ENCODE assay signal across 27 cellular contexts in the genomic region with DNA sequence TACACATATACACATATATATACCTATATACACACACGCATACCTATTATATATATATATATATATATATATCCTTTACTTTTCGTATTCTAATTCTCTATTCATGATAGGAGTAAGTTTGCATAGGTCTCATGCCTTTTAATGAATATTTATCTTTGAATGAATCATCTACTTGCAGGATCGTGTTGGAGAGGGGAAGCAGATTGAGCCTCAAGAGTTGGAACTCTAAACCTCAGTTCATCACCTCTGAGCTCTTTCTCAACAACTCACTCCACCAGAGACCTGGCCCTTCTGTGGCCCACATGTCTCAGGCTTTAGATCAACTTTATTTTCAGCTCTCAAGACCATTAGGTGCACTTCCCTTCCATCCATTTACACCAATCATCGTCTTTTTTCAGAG.
"Had no signal": no experiment of that assay in that cellular context is flagged by ENCODE, and none has a peak within 500 bp of the region (broad histone marks: within the 10 kb centered on the region; RNA-seq: fewer than 3 reads in every experiment).

No MANE protein-coding gene starts in this region.

- H3K4me3 ChIP-seq: ascending aorta, breast epithelium, cardiac muscle cell, colonic mucosa, esophagus squamous epithelium had no signal

- H3K27me3 Mint-ChIP-seq: activated CD4-positive, alpha-beta T cell treated with anti-CD3 and anti-CD28 coated beads for 36 hours; brain had no signal

- H3K9me3 ChIP-seq: ascending aorta, breast epithelium, colonic mucosa, esophagus squamous epithelium had no signal

- H3K9me3 Mint-ChIP-seq: activated CD4-positive, alpha-beta memory T cell treated with anti-CD3 and anti-CD28 coated beads, Interleukin-2, amount 10 ng/mL, durations not matched to agents 7 days and 5 days; activated naive CD4-positive, alpha-beta T cell treated with anti-CD3 and anti-CD28 coated beads, Interleukin-2, amount 10 ng/mL, durations not matched to agents 7 days and 5 days; activated naive CD4-positive, alpha-beta T cell treated with anti-CD3 and anti-CD28 coated beads, Interleukin-2, amount 50 U/mL, for 72 hours; activated naive CD8-positive, alpha-beta T cell treated with anti-CD3 and anti-CD28 coated beads, Interleukin-2, amount 10 ng/mL, durations not matched to agents 7 days and 5 days; activated T-helper 1 cell treated with anti-CD3 and anti-CD28 coated beads, Interleukin-12 subunit alpha, Interleukin-12 subunit beta, Interleukin-2, Interleukin-4 antibody, amounts not matched to agents 30 ng/mL and 10 ng/mL and 1 ng/mL, durations not matched to agents 14 hours and 24 hours and 36 hours; brain had no signal

- H3K27ac Mint-ChIP-seq: activated CD4-positive, alpha-beta memory T cell treated with anti-CD3 and anti-CD28 coated beads, Interleukin-2, amount 10 ng/mL, durations not matched to agents 7 days and 5 days; activated CD4-positive, alpha-beta T cell treated with anti-CD3 and anti-CD28 coated beads for 36 hours; activated CD4-positive, alpha-beta T cell treated with anti-CD3 and anti-CD28 coated beads, Interleukin-2, amount 10 ng/mL, durations not matched to agents 7 days and 5 days; activated naive CD4-positive, alpha-beta T cell treated with anti-CD3 and anti-CD28 coated beads, Interleukin-2, amount 10 ng/mL, durations not matched to agents 7 days and 5 days; activated naive CD4-positive, alpha-beta T cell treated with anti-CD3 and anti-CD28 coated beads, Interleukin-2, amount 50 U/mL, for 72 hours; activated naive CD8-positive, alpha-beta T cell treated with anti-CD3 and anti-CD28 coated beads, Interleukin-2, amount 10 ng/mL, durations not matched to agents 7 days and 5 days; activated T-helper 1 cell treated with anti-CD3 and anti-CD28 coated beads, Interleukin-12 subunit alpha, Interleukin-12 subunit beta, Interleukin-2, Interleukin-4 antibody, amounts not matched to agents 30 ng/mL and 10 ng/mL and 1 ng/mL, durations not matched to agents 14 hours and 24 hours and 36 hours had no signal

- H3K36me3 Mint-ChIP-seq: activated naive CD4-positive, alpha-beta T cell treated with anti-CD3 and anti-CD28 coated beads, Interleukin-2, amount 10 ng/mL, durations not matched to agents 7 days and 5 days; activated naive CD4-positive, alpha-beta T cell treated with anti-CD3 and anti-CD28 coated beads, Interleukin-2, amount 50 U/mL, for 72 hours; activated naive CD8-positive, alpha-beta T cell treated with anti-CD3 and anti-CD28 coated beads, Interleukin-2, amount 10 ng/mL, durations not matched to agents 7 days and 5 days; brain had no signal

- DNase-seq: activated CD4-positive, alpha-beta memory T cell treated with anti-CD3 and anti-CD28 coated beads, Interleukin-2, amount 10 ng/mL, durations not matched to agents 7 days and 5 days; activated CD4-positive, alpha-beta T cell treated with anti-CD3 and anti-CD28 coated beads for 36 hours; activated CD4-positive, alpha-beta T cell treated with anti-CD3 and anti-CD28 coated beads, Interleukin-2, amount 10 ng/mL, durations not matched to agents 7 days and 5 days; activated CD4-positive, alpha-beta T cell treated with anti-CD3 and anti-CD28 coated beads, Interleukin-2, amount 50 U/mL, for 4 hours; activated CD4-positive, CD25-positive, alpha-beta regulatory T cell; activated CD4-positive, CD25-positive, alpha-beta regulatory T cell treated with anti-CD3 and anti-CD28 coated beads, Interleukin-2, amount 50 U/mL, for 72 hours; activated CD8-positive, alpha-beta memory T cell treated with anti-CD3 and anti-CD28 coated beads, Interleukin-2, amount 50 U/mL, for 4 hours; activated gamma-delta T cell; activated naive CD4-positive, alpha-beta T cell; activated naive CD4-positive, alpha-beta T cell treated with anti-CD3 and anti-CD28 coated beads, Interleukin-2, amount 10 ng/mL, durations not matched to agents 7 days and 5 days; activated naive CD8-positive, alpha-beta T cell treated with anti-CD3 and anti-CD28 coated beads, Interleukin-2, amount 10 ng/mL, durations not matched to agents 7 days and 5 days; activated T-cell treated with anti-CD3 and anti-CD28 coated beads, Interleukin-2, amount 50 U/mL, for 1 hour; activated T-cell treated with anti-CD3 and anti-CD28 coated beads, Interleukin-2, amount 50 U/mL, for 48 hours; central memory CD4-positive, alpha-beta T cell; cerebellar nuclear complex; colonic mucosa; effector CD8-positive, alpha-beta T cell; esophagus squamous epithelium; head of caudate nucleus; T-helper 2 cell had no signal

- ATAC-seq: activated CD4-positive, alpha-beta T cell treated with anti-CD3 and anti-CD28 coated beads for 36 hours; activated naive CD4-positive, alpha-beta T cell treated with anti-CD3 and anti-CD28 coated beads, Interleukin-2, amount 50 U/mL, for 72 hours had no signal

- H3K27me3 ChIP-seq: ascending aorta, breast epithelium, cardiac muscle cell, colonic mucosa, esophagus squamous epithelium had no signal

- H3K4me3 Mint-ChIP-seq: activated CD4-positive, alpha-beta memory T cell treated with anti-CD3 and anti-CD28 coated beads, Interleukin-2, amount 10 ng/mL, durations not matched to agents 7 days and 5 days; activated CD4-positive, alpha-beta T cell treated with anti-CD3 and anti-CD28 coated beads for 36 hours; activated CD4-positive, alpha-beta T cell treated with anti-CD3 and anti-CD28 coated beads, Interleukin-2, amount 10 ng/mL, durations not matched to agents 7 days and 5 days; activated naive CD4-positive, alpha-beta T cell treated with anti-CD3 and anti-CD28 coated beads, Interleukin-2, amount 10 ng/mL, durations not matched to agents 7 days and 5 days; activated naive CD8-positive, alpha-beta T cell treated with anti-CD3 and anti-CD28 coated beads, Interleukin-2, amount 10 ng/mL, durations not matched to agents 7 days and 5 days; activated T-helper 1 cell treated with anti-CD3 and anti-CD28 coated beads, Interleukin-12 subunit alpha, Interleukin-12 subunit beta, Interleukin-2, Interleukin-4 antibody, amounts not matched to agents 30 ng/mL and 10 ng/mL and 1 ng/mL, durations not matched to agents 14 hours and 24 hours and 36 hours; brain had no signal

- H3K36me3 ChIP-seq: ascending aorta, breast epithelium, cardiac muscle cell, colonic mucosa, esophagus squamous epithelium had no signal

- H3K4me1 Mint-ChIP-seq: activated CD4-positive, alpha-beta memory T cell treated with anti-CD3 and anti-CD28 coated beads, Interleukin-2, amount 10 ng/mL, durations not matched to agents 7 days and 5 days; activated CD4-positive, alpha-beta T cell treated with anti-CD3 and anti-CD28 coated beads for 36 hours; activated CD4-positive, alpha-beta T cell treated with anti-CD3 and anti-CD28 coated beads, Interleukin-2, amount 10 ng/mL, durations not matched to agents 7 days and 5 days; activated naive CD4-positive, alpha-beta T cell treated with anti-CD3 and anti-CD28 coated beads, Interleukin-2, amount 10 ng/mL, durations not matched to agents 7 days and 5 days; activated naive CD8-positive, alpha-beta T cell treated with anti-CD3 and anti-CD28 coated beads, Interleukin-2, amount 10 ng/mL, durations not matched to agents 7 days and 5 days had no signal

- H3K27ac ChIP-seq: ascending aorta, breast epithelium, cardiac muscle cell, colonic mucosa, epithelial cell of prostate, esophagus squamous epithelium had no signal

- H3K4me1 ChIP-seq: ascending aorta, breast epithelium, colonic mucosa had no signal
